ENCODE assay signal across 8 cellular contexts in the genomic region with DNA sequence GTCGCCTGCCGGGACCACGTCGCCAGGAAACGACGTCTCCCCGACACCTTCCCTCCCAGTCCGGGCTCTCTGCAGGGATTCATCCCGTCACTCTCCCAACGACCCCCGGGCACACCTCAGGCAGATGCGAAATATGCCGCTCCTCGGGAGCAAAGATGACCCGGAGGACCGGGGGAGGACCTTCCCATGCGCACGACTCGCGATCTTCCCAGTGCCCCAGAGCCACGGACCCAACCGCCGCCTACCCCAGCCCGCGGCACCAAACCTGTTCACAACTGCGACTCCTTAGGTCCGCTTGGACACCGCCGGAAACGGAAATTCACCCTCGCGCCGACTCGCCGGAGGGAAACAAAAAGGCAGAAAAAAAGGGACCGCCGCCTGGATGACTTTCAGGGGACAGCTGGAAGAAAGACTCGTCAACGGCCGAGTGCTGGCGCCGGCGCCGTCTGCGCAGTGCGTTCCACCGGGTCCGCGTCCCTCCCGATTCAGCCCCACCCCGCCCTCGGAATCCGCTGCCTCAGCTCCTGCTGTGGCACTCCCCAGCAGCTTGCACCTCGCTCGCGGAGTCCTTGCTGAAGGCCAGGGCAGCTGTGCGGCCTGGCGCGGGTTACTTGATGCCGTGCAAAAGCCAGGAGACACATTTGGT. TPM values are rescaled to one million over a fixed set of nuclear protein-coding genes. Genes with fewer than 3 reads are reported as not detected.
DNase-seq lines count a peak whose midpoint lies in the region; TF ChIP-seq lines count a peak whose summit lies in the region.
"Not testable (repeated sequence)": the region's sequence is repeated elsewhere in the genome, so short reads cannot be mapped to it uniquely, and the experiment has no call there.

No MANE protein-coding gene starts in this region.

- H3K27ac Mint-ChIP-seq in nephron = peak overlapping the region; percentile 85 to 98 (median 97)

- peak overlapping the region; percentile 94 to 99 (median 97) for H3K4me3 Mint-ChIP-seq in nephron

- peak overlapping the region; percentile 70 for H3K4me3 ChIP-seq in H7 (ENCODE audit: insufficient read depth, low read depth, low read length)

- TF ChIP-seq CTCF in nephron (IDR thresholded peaks at IDR 0.05; ENCODE audit: unreplicated experiment in 3 of 3) = not testable (repeated sequence)

- H3K36me3 Mint-ChIP-seq in nephron (ENCODE audit: low read depth) = not testable (repeated sequence)

- H3K4me1 Mint-ChIP-seq in nephron = not testable (repeated sequence)

- not testable (repeated sequence) for H3K9me3 Mint-ChIP-seq in nephron

- not testable (repeated sequence) for H3K36me3 ChIP-seq in H7 (replicated peaks; ENCODE audit: control insufficient read depth, insufficient read depth, low read length)

- TF ChIP-seq POLR2A in Raji (IDR thresholded peaks at IDR 0.05; ENCODE audit: insufficient read depth, low read depth, low read length) = peak; percentile 66

- not testable (repeated sequence) for H3K27me3 ChIP-seq in H7 (ENCODE audit: control insufficient read depth, insufficient read depth, low read length)

- DNase-seq in EL (peak; percentile 80), H7 (peak; percentile 63), LoVo (ENCODE audit: low spot score) (peak; percentile 78), fibroblast of the conjunctiva (ENCODE audit: low read depth) (peak; percentile 62)
- peak; percentile 91 for DNase-seq in activated effector memory CD4-positive, alpha-beta T cell treated with anti-CD3 and anti-CD28 coated beads, Interleukin-2, amount 50 U/mL, for 16 hours
- peak; percentile 76 for DNase-seq in stimulated activated naive CD4-positive, alpha-beta T cell treated with Interleukin-2 at 50 U/mL for 16 hours (lab: John Stamatoyannopoulos, UW)

- not testable (repeated sequence) for H3K27me3 Mint-ChIP-seq in nephron (ENCODE audit: low read depth)

RNA-seq across cellular contexts. Expression of a gene that starts 29.9 kb away (rescaled TPM):
- 3.3 and 5.3 TPM in 2 replicates for total RNA-seq in H7 (2014; rRNA removed; shearing (Covaris generic))

Comparison
In these comparisons a context has a peak if more than half of its experiments do, and no peak if none do; other contexts are left out.
1. Peak in every context shown above with its lines: DNase-seq and H3K4me3 ChIP-seq.